ENCODE assay signal across 8 cellular contexts in genomic region chr7:111090834-111091233, GRCh38. TPM values are rescaled to one million over a fixed set of nuclear protein-coding genes. Genes with fewer than 3 reads are reported as not detected.
DNase-seq lines count a peak whose midpoint lies in the region; ATAC-seq and TF ChIP-seq lines count a peak whose summit lies in the region.
"Had no signal": no experiment of that assay in that cellular context is flagged by ENCODE, and none has a peak within 500 bp of the region (broad histone marks: within the 10 kb centered on the region; RNA-seq: fewer than 3 reads in every experiment).

LRRN3 (plus strand) TSS chr7:111091127; CDS start chr7:111122773, 31,646 bp downstream.

- H3K4me1 Mint-ChIP-seq in activated CD4-positive, alpha-beta memory T cell treated with anti-CD3 and anti-CD28 coated beads for 36 hours (ENCODE audit: low read depth): peaks cover 62% of the 10 kb centered on the region
- peaks cover 41% of the 10 kb centered on the region for H3K4me1 Mint-ChIP-seq in nephron progenitor cell

- no peaks in the 10 kb centered on the region for H3K36me3 ChIP-seq in uterus
- H3K36me3 ChIP-seq: SJSA1 had no signal

- no peak within 1 kb of the TSS for H3K27ac ChIP-seq in uterus
- H3K27ac ChIP-seq: SJSA1 had no signal

- H3K4me3 ChIP-seq in uterus: peak within 1 kb of the TSS; percentile 1 to 28
- H3K4me3 ChIP-seq: SJSA1 had no signal

- POLR2A ChIA-PET in activated CD4-positive, alpha-beta memory T cell treated with anti-CD3 and anti-CD28 coated beads for 36 hours (lab: Charles Lee): no interaction called here

- no peak for ATAC-seq in GM21786 (IDR thresholded peaks at IDR 0.05; ENCODE audit: unreplicated experiment)
- ATAC-seq in GM18867 (IDR thresholded peaks at IDR 0.05; ENCODE audit: unreplicated experiment): no peak

- H3K9me3 Mint-ChIP-seq in activated CD4-positive, alpha-beta memory T cell treated with anti-CD3 and anti-CD28 coated beads for 36 hours: peaks cover 2% of the 10 kb centered on the region
- no peaks in the 10 kb centered on the region for H3K9me3 Mint-ChIP-seq in nephron progenitor cell

- DNase-seq in NCI-H1694 (lab: John Stamatoyannopoulos, UW) (peak; percentile 79), epidermal melanocyte (ENCODE audit: insufficient read length, low spot score) (peak; percentile 31), nephron progenitor cell (peak; percentile 40), uterus (no peak)
- DNase-seq in activated CD4-positive, alpha-beta memory T cell treated with anti-CD3 and anti-CD28 coated beads for 36 hours: peak; percentile 29

- H3K27ac Mint-ChIP-seq in activated CD4-positive, alpha-beta memory T cell treated with anti-CD3 and anti-CD28 coated beads for 36 hours: peak within 1 kb of the TSS; percentile 83
- peak within 1 kb of the TSS; percentile 91 for H3K27ac Mint-ChIP-seq in nephron progenitor cell

- TF ChIP-seq POLR2A in uterus (IDR thresholded peaks at IDR 0.05): no peak

- H3K4me3 Mint-ChIP-seq in activated CD4-positive, alpha-beta memory T cell treated with anti-CD3 and anti-CD28 coated beads for 36 hours: peak within 1 kb of the TSS; percentile 76
- H3K4me3 Mint-ChIP-seq in nephron progenitor cell: peak within 1 kb of the TSS; percentile 78

- H3K9me3 ChIP-seq in uterus: no peaks in the 10 kb centered on the region
- H3K9me3 ChIP-seq: SJSA1 had no signal

- intact Hi-C loops in activated CD4-positive, alpha-beta memory T cell treated with anti-CD3 and anti-CD28 coated beads for 36 hours (cut with micrococcal nuclease): loop anchor here (2.0 to 10.0 kb wide), 4 partner anchors 289 to 1364 kb away; partner anchors contain the start of genes IFRD1 and IMMP2L
- intact Hi-C loops in uterus (cut with DNase I; ENCODE audit: low total_unique reads): no loop called here

- H3K4me1 ChIP-seq in uterus: no peaks in the 10 kb centered on the region

- TF ChIP-seq CTCF in nephron progenitor cell (IDR thresholded peaks at IDR 0.05): no peak
- no peak for TF ChIP-seq CTCF in uterus (IDR thresholded peaks at IDR 0.05)

- no peaks in the 10 kb centered on the region for H3K27me3 Mint-ChIP-seq in activated CD4-positive, alpha-beta memory T cell treated with anti-CD3 and anti-CD28 coated beads for 36 hours
- no peaks in the 10 kb centered on the region for H3K27me3 Mint-ChIP-seq in nephron progenitor cell (ENCODE audit: low read depth, poor library complexity)

- CTCF ChIA-PET in activated CD4-positive, alpha-beta memory T cell treated with anti-CD3 and anti-CD28 coated beads for 36 hours (lab: Charles Lee): interaction anchor here (0.7 kb wide), 1 partner anchor 62 kb away, joined by 3 read pairs; no protein-coding TSS in a partner anchor

- H3K36me3 Mint-ChIP-seq in activated CD4-positive, alpha-beta memory T cell treated with anti-CD3 and anti-CD28 coated beads for 36 hours: peaks cover under 1% of the 10 kb centered on the region
- no peaks in the 10 kb centered on the region for H3K36me3 Mint-ChIP-seq in nephron progenitor cell (ENCODE audit: low read depth)

- H3K27me3 ChIP-seq in uterus: no peaks in the 10 kb centered on the region
- H3K27me3 ChIP-seq: SJSA1 had no signal

RNA-seq across cellular contexts. Expression of gene LRRN3, which starts in this region (rescaled TPM):
- total RNA-seq in activated CD4-positive, alpha-beta memory T cell treated with anti-CD3 and anti-CD28 coated beads for 36 hours: 1 to 10 TPM; 4.0 to 4.4 TPM
- 10 to 100 TPM in 1 of 4 donors, under 1 TPM in 1, not detected in 2; 0.12 to 18.5 TPM for total RNA-seq in uterus
- total RNA-seq: SJSA1 had no signal

Comparison
In these comparisons a context has a peak if more than half of its experiments do, and no peak if none do; other contexts are left out.
1. DNase-seq: peak in NCI-H1694 (single experiment), activated CD4-positive, alpha-beta memory T cell treated with anti-CD3 and anti-CD28 coated beads for 36 hours (single experiment), epidermal melanocyte (single experiment) and nephron progenitor cell (single experiment); none in uterus (0 of 2).